13 cellular contexts compared by ENCODE assay signal in genomic region chr4:128601992-128602695, GRCh38.
DNase-seq lines count a peak whose midpoint lies in the region; ATAC-seq and TF ChIP-seq lines count a peak whose summit lies in the region.
"Had no signal": no experiment of that assay in that cellular context is flagged by ENCODE, and none has a peak within 500 bp of the region (broad histone marks: within the 10 kb centered on the region; RNA-seq: fewer than 3 reads in every experiment).

No MANE protein-coding gene starts in this region.

- H3K4me1 Mint-ChIP-seq in osteocyte (ENCODE audit: unreplicated experiment) (peaks cover 45% of the 10 kb centered on the region), endothelial cell (ENCODE audit: unreplicated experiment) (peaks cover 25% of the 10 kb centered on the region)
- H3K4me1 Mint-ChIP-seq: CD4-positive, CD25-positive, alpha-beta regulatory T cell had no signal

- H3K4me3 ChIP-seq in RWPE2 (ENCODE audit: severe bottlenecking) (no peak overlapping the region), fibroblast of the aortic adventitia (ENCODE audit: low read depth, low read length) (no peak overlapping the region)
- H3K4me3 ChIP-seq: esophagus muscularis mucosa had no signal

- H3K27me3 Mint-ChIP-seq in osteocyte (ENCODE audit: unreplicated experiment) (no peaks in the 10 kb centered on the region), endothelial cell (ENCODE audit: unreplicated experiment) (peaks cover 5% of the 10 kb centered on the region)

- ATAC-seq in RWPE2 (ENCODE audit: low read depth) (no peak), GM21619 (IDR thresholded peaks at IDR 0.05; ENCODE audit: unreplicated experiment) (no peak)
- ATAC-seq: naive thymus-derived CD4-positive, alpha-beta T cell had no signal

- no peak for TF ChIP-seq CTCF in RWPE2 (IDR thresholded peaks at IDR 0.05; ENCODE audit: poor library complexity, severe bottlenecking)
- TF ChIP-seq CTCF in fibroblast of the aortic adventitia (IDR thresholded peaks at IDR 0.05; ENCODE audit: insufficient read depth, low read length), result no peak
- TF ChIP-seq CTCF in osteocyte (IDR thresholded peaks at IDR 0.05), result no peak
- no peak for TF ChIP-seq CTCF in endothelial cell (IDR thresholded peaks at IDR 0.05; ENCODE audit: unreplicated experiment)

- DNase-seq in Daoy (ENCODE audit: low read depth) (peak; percentile 43), RWPE2 (ENCODE audit: low spot score) (no peak), fibroblast of the aortic adventitia (ENCODE audit: low read depth) (peak; percentile 51), osteocyte (ENCODE audit: extremely low spot score, unreplicated experiment) (no peak), endothelial cell (ENCODE audit: low spot score) (no peak), cerebellar nuclear complex (lab: John Stamatoyannopoulos, UW) (no peak)
- DNase-seq in activated T-cell treated with anti-CD3 and anti-CD28 coated beads, Interleukin-2, amount 50 U/mL, for 48 hours, result no peak
- DNase-seq: CD4-positive, CD25-positive, alpha-beta regulatory T cell; naive thymus-derived CD4-positive, alpha-beta T cell had no signal

- H3K27me3 ChIP-seq in RWPE2 (ENCODE audit: insufficient read depth, poor library complexity, severe bottlenecking), result no peaks in the 10 kb centered on the region
- H3K27me3 ChIP-seq: esophagus muscularis mucosa had no signal

- H3K9me3 ChIP-seq in RWPE2 (ENCODE audit: severe bottlenecking), result no peaks in the 10 kb centered on the region
- H3K9me3 ChIP-seq: esophagus muscularis mucosa had no signal

- H3K9me3 Mint-ChIP-seq in osteocyte (ENCODE audit: unreplicated experiment) (no peaks in the 10 kb centered on the region), endothelial cell (ENCODE audit: unreplicated experiment) (no peaks in the 10 kb centered on the region)
- H3K9me3 Mint-ChIP-seq: T-helper 1 cell treated with Interleukin-12 subunit alpha and Interleukin-12 subunit beta and Interleukin-4 antibody, amounts not matched to agents 30 μg/mL and 1 μg/mL, for 36 hours had no signal

- H3K36me3 Mint-ChIP-seq in osteocyte (ENCODE audit: unreplicated experiment) (no peaks in the 10 kb centered on the region), endothelial cell (ENCODE audit: low read depth, unreplicated experiment) (no peaks in the 10 kb centered on the region)
- H3K36me3 Mint-ChIP-seq: CD4-positive, CD25-positive, alpha-beta regulatory T cell had no signal

- peaks cover 35% of the 10 kb centered on the region for H3K4me1 ChIP-seq in RWPE2 (ENCODE audit: insufficient read depth, poor library complexity, severe bottlenecking)

- H3K27ac ChIP-seq in RWPE2 (ENCODE audit: poor library complexity, severe bottlenecking), result peak overlapping the region; percentile 43
- H3K27ac ChIP-seq: HL-60 had no signal

- H3K4me3 Mint-ChIP-seq in osteocyte (ENCODE audit: unreplicated experiment) (no peak overlapping the region), endothelial cell (ENCODE audit: unreplicated experiment) (no peak overlapping the region)
- H3K4me3 Mint-ChIP-seq: CD4-positive, CD25-positive, alpha-beta regulatory T cell; naive thymus-derived CD4-positive, alpha-beta T cell; T-helper 1 cell treated with Interleukin-12 subunit alpha and Interleukin-12 subunit beta and Interleukin-4 antibody, amounts not matched to agents 30 μg/mL and 1 μg/mL, for 36 hours had no signal

- H3K36me3 ChIP-seq in RWPE2 (ENCODE audit: low read depth), result no peaks in the 10 kb centered on the region
- H3K36me3 ChIP-seq: esophagus muscularis mucosa had no signal

- peak overlapping the region; percentile 74 for H3K27ac Mint-ChIP-seq in osteocyte (ENCODE audit: unreplicated experiment)
- H3K27ac Mint-ChIP-seq in endothelial cell (ENCODE audit: unreplicated experiment), result no peak overlapping the region
- H3K27ac Mint-ChIP-seq: CD4-positive, CD25-positive, alpha-beta regulatory T cell; T-helper 1 cell treated with Interleukin-12 subunit alpha and Interleukin-12 subunit beta and Interleukin-4 antibody, amounts not matched to agents 30 μg/mL and 1 μg/mL, for 36 hours had no signal

Comparison
In these comparisons a context has a peak if more than half of its experiments do, and no peak if none do; other contexts are left out.
1. DNase-seq: peak in Daoy (single experiment) and fibroblast of the aortic adventitia (single experiment); none in RWPE2 (single experiment), osteocyte (single experiment), activated T-cell treated with anti-CD3 and anti-CD28 coated beads, Interleukin-2, amount 50 U/mL, for 48 hours (0 of 2), endothelial cell (single experiment) and cerebellar nuclear complex (0 of 2).